ENCODE assay signal across 21 cellular contexts in the genomic region with DNA sequence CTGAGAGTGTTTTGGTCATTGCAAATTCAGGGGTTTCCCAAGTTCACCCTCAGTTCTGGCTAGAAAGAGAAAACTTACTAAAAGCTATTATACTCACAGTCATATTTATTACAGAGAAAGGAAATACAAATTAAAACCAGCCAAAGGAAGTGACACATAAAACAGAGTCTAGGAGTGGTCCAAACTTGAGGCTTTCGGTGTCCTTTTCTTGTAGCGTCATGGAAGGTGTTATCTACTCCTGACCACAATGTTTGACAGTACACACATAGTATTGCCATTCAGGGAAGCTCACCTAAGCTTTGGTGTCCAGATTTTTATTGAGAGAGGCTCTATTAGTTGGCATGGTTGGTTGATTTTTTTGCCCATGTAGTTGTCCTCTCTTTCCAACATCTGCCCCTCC. TPM values are rescaled to one million over a fixed set of nuclear protein-coding genes. Genes with fewer than 3 reads are reported as not detected.
A peak's percentile ranks its signal among the peaks of the same experiment; 100 is the strongest.
DNase-seq lines count a peak whose midpoint lies in the region; ATAC-seq, FAIRE-seq and TF ChIP-seq lines count a peak whose summit lies in the region.
"Had no signal": no experiment of that assay in that cellular context is flagged by ENCODE, and none has a peak within 500 bp of the region (broad histone marks: within the 10 kb centered on the region; RNA-seq: fewer than 3 reads in every experiment).

No MANE protein-coding gene starts in this region.

- peaks cover 7% of the 10 kb centered on the region for H3K36me3 Mint-ChIP-seq in activated CD4-positive, alpha-beta memory T cell treated with anti-CD3 and anti-CD28 coated beads, Interleukin-2, amount 10 ng/mL, durations not matched to agents 7 days and 5 days (ENCODE audit: low read depth)
- no peaks in the 10 kb centered on the region for H3K36me3 Mint-ChIP-seq in activated CD4-positive, alpha-beta memory T cell treated with anti-CD3 and anti-CD28 coated beads for 36 hours
- H3K36me3 Mint-ChIP-seq in WTC11 (no peaks in the 10 kb centered on the region), T-helper 17 cell (ENCODE audit: low read depth) (no peaks in the 10 kb centered on the region)
- H3K36me3 Mint-ChIP-seq in naive thymus-derived CD4-positive, alpha-beta T cell, result peaks cover 0 to 11% (median 0%) of the 10 kb centered on the region in 5 donors
- H3K36me3 Mint-ChIP-seq: naive B cell had no signal

- H3K27ac ChIP-seq in naive thymus-derived CD4-positive, alpha-beta T cell (ENCODE audit: low read depth, low read length), result no peak overlapping the region
- H3K27ac ChIP-seq: A549, esophagus muscularis mucosa, parathyroid adenoma had no signal

- DNase-seq in activated CD4-positive, alpha-beta memory T cell treated with anti-CD3 and anti-CD28 coated beads, Interleukin-2, amount 10 ng/mL, durations not matched to agents 7 days and 5 days, result peak; percentile 28
- no peak for DNase-seq in activated CD4-positive, alpha-beta memory T cell treated with anti-CD3 and anti-CD28 coated beads for 36 hours
- DNase-seq in GM19239 (ENCODE audit: insufficient read length, low spot score) (no peak), WTC11 (ENCODE audit: low spot score) (no peak), NCI-H82 treated with DMSO at 0.1 percent for 48 hours (lab: John Stamatoyannopoulos, UW; ENCODE audit: unreplicated experiment) (no peak), left cardiac atrium (no peak), T-helper 17 cell (no peak)
- DNase-seq in naive thymus-derived CD4-positive, alpha-beta T cell, result no peak
- DNase-seq: activated CD8-positive, alpha-beta memory T cell treated with anti-CD3 and anti-CD28 coated beads for 24 hours; KG1; mesenchymal stem cell; naive B cell; NCI-H187 treated with DMSO at 0.1 percent for 48 hours; NCI-H774; SHP77 had no signal

- peaks cover 0 to 5% of the 10 kb centered on the region in 2 donors for H3K4me1 ChIP-seq in naive thymus-derived CD4-positive, alpha-beta T cell (ENCODE audit: control insufficient read depth in 2 of 2, insufficient read depth in 2 of 2, low read length in 2 of 2)
- H3K4me1 ChIP-seq: A549, esophagus muscularis mucosa, parathyroid adenoma had no signal

- no peaks in the 10 kb centered on the region for H3K27me3 Mint-ChIP-seq in activated CD4-positive, alpha-beta memory T cell treated with anti-CD3 and anti-CD28 coated beads, Interleukin-2, amount 10 ng/mL, durations not matched to agents 7 days and 5 days
- no peaks in the 10 kb centered on the region for H3K27me3 Mint-ChIP-seq in activated CD4-positive, alpha-beta memory T cell treated with anti-CD3 and anti-CD28 coated beads for 36 hours
- no peaks in the 10 kb centered on the region for H3K27me3 Mint-ChIP-seq in WTC11 (ENCODE audit: low read depth)
- no peaks in the 10 kb centered on the region for H3K27me3 Mint-ChIP-seq in naive thymus-derived CD4-positive, alpha-beta T cell
- H3K27me3 Mint-ChIP-seq in T-helper 17 cell, result no peaks in the 10 kb centered on the region
- H3K27me3 Mint-ChIP-seq: naive B cell had no signal

- H3K9me3 ChIP-seq in naive thymus-derived CD4-positive, alpha-beta T cell (ENCODE audit: control insufficient read depth in 2 of 3, low read length in 3 of 3), result no peaks in the 10 kb centered on the region
- no peaks in the 10 kb centered on the region for H3K9me3 ChIP-seq in T-helper 17 cell (ENCODE audit: control insufficient read depth, low read length, poor library complexity, severe bottlenecking)
- H3K9me3 ChIP-seq: A549, esophagus muscularis mucosa had no signal

- ATAC-seq in WTC11 (no peak), left cardiac atrium (no peak), T-helper 17 cell (no peak)
- ATAC-seq in naive thymus-derived CD4-positive, alpha-beta T cell, result peak; percentile 89
- ATAC-seq: A549, GM23338, sciatic nerve had no signal

- H3K4me3 ChIP-seq in naive thymus-derived CD4-positive, alpha-beta T cell (ENCODE audit: low read length), result no peak overlapping the region
- H3K4me3 ChIP-seq: A549, esophagus muscularis mucosa, GM23338 had no signal

- no peak overlapping the region for H3K4me3 Mint-ChIP-seq in activated CD4-positive, alpha-beta memory T cell treated with anti-CD3 and anti-CD28 coated beads, Interleukin-2, amount 10 ng/mL, durations not matched to agents 7 days and 5 days
- H3K4me3 Mint-ChIP-seq in activated CD4-positive, alpha-beta memory T cell treated with anti-CD3 and anti-CD28 coated beads for 36 hours, result no peak overlapping the region
- no peak overlapping the region for H3K4me3 Mint-ChIP-seq in WTC11
- H3K4me3 Mint-ChIP-seq in naive thymus-derived CD4-positive, alpha-beta T cell, result peak overlapping the region in 1 of 10 donors; percentile 44
- H3K4me3 Mint-ChIP-seq in T-helper 17 cell, result no peak overlapping the region
- H3K4me3 Mint-ChIP-seq: GM23338, naive B cell had no signal

- TF ChIP-seq CTCF in WTC11 (IDR thresholded peaks at IDR 0.05), result no peak

- CTCF ChIA-PET in activated CD4-positive, alpha-beta memory T cell treated with anti-CD3 and anti-CD28 coated beads, Interleukin-2, amount 10 ng/mL, durations not matched to agents 7 days and 5 days (lab: Charles Lee), result interaction anchor here (0.7 kb wide), 1 partner anchor 59 kb away, joined by 3 read pairs; a partner anchor contains a TSS
- CTCF ChIA-PET in activated CD4-positive, alpha-beta memory T cell treated with anti-CD3 and anti-CD28 coated beads for 36 hours (lab: Charles Lee), result no interaction called here
- CTCF ChIA-PET in WTC11 (lab: Charles Lee), result no interaction called here
- CTCF ChIA-PET in naive thymus-derived CD4-positive, alpha-beta T cell (lab: Charles Lee), result no interaction called here

- H3K9me3 Mint-ChIP-seq in activated CD4-positive, alpha-beta memory T cell treated with anti-CD3 and anti-CD28 coated beads, Interleukin-2, amount 10 ng/mL, durations not matched to agents 7 days and 5 days, result no peaks in the 10 kb centered on the region
- H3K9me3 Mint-ChIP-seq in activated CD4-positive, alpha-beta memory T cell treated with anti-CD3 and anti-CD28 coated beads for 36 hours, result no peaks in the 10 kb centered on the region
- no peaks in the 10 kb centered on the region for H3K9me3 Mint-ChIP-seq in WTC11
- no peaks in the 10 kb centered on the region for H3K9me3 Mint-ChIP-seq in naive thymus-derived CD4-positive, alpha-beta T cell
- H3K9me3 Mint-ChIP-seq: GM23338, naive B cell had no signal

- FAIRE-seq in GM19239 (lab: Jason Lieb, UNC), result peak; percentile 18
- FAIRE-seq: A549, astrocyte had no signal

- peaks cover 16% of the 10 kb centered on the region for H3K4me1 Mint-ChIP-seq in activated CD4-positive, alpha-beta memory T cell treated with anti-CD3 and anti-CD28 coated beads, Interleukin-2, amount 10 ng/mL, durations not matched to agents 7 days and 5 days
- H3K4me1 Mint-ChIP-seq in activated CD4-positive, alpha-beta memory T cell treated with anti-CD3 and anti-CD28 coated beads for 36 hours (ENCODE audit: low read depth), result peaks cover 8% of the 10 kb centered on the region
- peaks cover 10% of the 10 kb centered on the region; the same call in 1 of the 2 replicates for H3K4me1 Mint-ChIP-seq in WTC11
- H3K4me1 Mint-ChIP-seq in naive thymus-derived CD4-positive, alpha-beta T cell, result peaks cover 0 to 10% (median 0%) of the 10 kb centered on the region in 7 donors
- H3K4me1 Mint-ChIP-seq in T-helper 17 cell, result peaks cover 5% of the 10 kb centered on the region
- H3K4me1 Mint-ChIP-seq: naive B cell had no signal

- POLR2A ChIA-PET in activated CD4-positive, alpha-beta memory T cell treated with anti-CD3 and anti-CD28 coated beads, Interleukin-2, amount 10 ng/mL, durations not matched to agents 7 days and 5 days (lab: Charles Lee), result interaction anchor here (0.6 to 2.6 kb wide), 10 partner anchors 9 to 324 kb away, joined by 3 to 28 read pairs (median 4); a partner anchor contains a TSS
- POLR2A ChIA-PET in activated CD4-positive, alpha-beta memory T cell treated with anti-CD3 and anti-CD28 coated beads for 36 hours (lab: Charles Lee), result interaction anchor here (0.8 to 2.2 kb wide), 2 partner anchors 9 to 208 kb away, joined by 3 to 15 read pairs; a partner anchor contains a TSS
- POLR2A ChIA-PET in WTC11 (lab: Charles Lee), result no interaction called here
- POLR2A ChIA-PET in naive thymus-derived CD4-positive, alpha-beta T cell (lab: Charles Lee), result interaction anchor here (1.2 kb wide), 1 partner anchor 9 kb away, joined by 4 read pairs; a partner anchor contains a TSS

- intact Hi-C loops in activated CD4-positive, alpha-beta memory T cell treated with anti-CD3 and anti-CD28 coated beads for 36 hours (cut with micrococcal nuclease), result loop anchor here (1.0 kb wide), 1 partner anchor 10 kb away; a partner anchor contains a TSS
- intact Hi-C loops in naive thymus-derived CD4-positive, alpha-beta T cell (cut with micrococcal nuclease), result no loop called here
- intact Hi-C loops in left cardiac atrium (cut with DNase I), result no loop called here

- H3K27ac Mint-ChIP-seq in activated CD4-positive, alpha-beta memory T cell treated with anti-CD3 and anti-CD28 coated beads, Interleukin-2, amount 10 ng/mL, durations not matched to agents 7 days and 5 days, result peak overlapping the region; percentile 71
- no peak overlapping the region for H3K27ac Mint-ChIP-seq in activated CD4-positive, alpha-beta memory T cell treated with anti-CD3 and anti-CD28 coated beads for 36 hours
- H3K27ac Mint-ChIP-seq in WTC11, result peak overlapping the region; percentile 45; the same call in 1 of the 2 replicates
- peak overlapping the region in 1 of 9 donors; percentile 11 for H3K27ac Mint-ChIP-seq in naive thymus-derived CD4-positive, alpha-beta T cell
- H3K27ac Mint-ChIP-seq in T-helper 17 cell, result no peak overlapping the region
- H3K27ac Mint-ChIP-seq: GM23338 had no signal

- no peaks in the 10 kb centered on the region for H3K36me3 ChIP-seq in naive thymus-derived CD4-positive, alpha-beta T cell (ENCODE audit: control insufficient read depth in 2 of 3, insufficient read depth in 3 of 3, low read length in 3 of 3)
- H3K36me3 ChIP-seq: esophagus muscularis mucosa had no signal

- H3K27me3 ChIP-seq in naive thymus-derived CD4-positive, alpha-beta T cell (ENCODE audit: control insufficient read depth in 2 of 2, insufficient read depth in 2 of 2, low read length in 2 of 2), result no peaks in the 10 kb centered on the region
- H3K27me3 ChIP-seq: esophagus muscularis mucosa had no signal

RNA-seq across cellular contexts. Expression of a gene that starts 59.0 kb away (rescaled TPM):
- 10 to 100 TPM; 16.4 to 17.7 TPM for total RNA-seq in activated CD4-positive, alpha-beta memory T cell treated with anti-CD3 and anti-CD28 coated beads, Interleukin-2, amount 10 ng/mL, durations not matched to agents 7 days and 5 days
- total RNA-seq in activated CD4-positive, alpha-beta memory T cell treated with anti-CD3 and anti-CD28 coated beads for 36 hours, result 10 to 100 TPM; 16.5 to 18.3 TPM
- total RNA-seq in WTC11 (2021) (14.1 to 15.9 TPM (median 14.5 TPM) in 3 replicates), left cardiac atrium (1 to 10 TPM; 9.6 to 9.7 TPM), T-helper 17 cell (10 to 100 TPM; 20.4 to 26.7 TPM)
- total RNA-seq in naive thymus-derived CD4-positive, alpha-beta T cell, result 10 to 100 TPM; 21.1 to 31.6 (median 27.3) TPM
- polyA plus RNA-seq in naive thymus-derived CD4-positive, alpha-beta T cell, result 10 to 100 TPM; 13.9 to 15.0 TPM

Comparison
In these comparisons a context has a peak if more than half of its experiments do, and no peak if none do; other contexts are left out.
1. H3K27ac Mint-ChIP-seq: peak in activated CD4-positive, alpha-beta memory T cell treated with anti-CD3 and anti-CD28 coated beads, Interleukin-2, amount 10 ng/mL, durations not matched to agents 7 days and 5 days (single experiment) and WTC11 (single experiment); none in activated CD4-positive, alpha-beta memory T cell treated with anti-CD3 and anti-CD28 coated beads for 36 hours (single experiment) and T-helper 17 cell (single experiment).